In the genomic region with DNA sequence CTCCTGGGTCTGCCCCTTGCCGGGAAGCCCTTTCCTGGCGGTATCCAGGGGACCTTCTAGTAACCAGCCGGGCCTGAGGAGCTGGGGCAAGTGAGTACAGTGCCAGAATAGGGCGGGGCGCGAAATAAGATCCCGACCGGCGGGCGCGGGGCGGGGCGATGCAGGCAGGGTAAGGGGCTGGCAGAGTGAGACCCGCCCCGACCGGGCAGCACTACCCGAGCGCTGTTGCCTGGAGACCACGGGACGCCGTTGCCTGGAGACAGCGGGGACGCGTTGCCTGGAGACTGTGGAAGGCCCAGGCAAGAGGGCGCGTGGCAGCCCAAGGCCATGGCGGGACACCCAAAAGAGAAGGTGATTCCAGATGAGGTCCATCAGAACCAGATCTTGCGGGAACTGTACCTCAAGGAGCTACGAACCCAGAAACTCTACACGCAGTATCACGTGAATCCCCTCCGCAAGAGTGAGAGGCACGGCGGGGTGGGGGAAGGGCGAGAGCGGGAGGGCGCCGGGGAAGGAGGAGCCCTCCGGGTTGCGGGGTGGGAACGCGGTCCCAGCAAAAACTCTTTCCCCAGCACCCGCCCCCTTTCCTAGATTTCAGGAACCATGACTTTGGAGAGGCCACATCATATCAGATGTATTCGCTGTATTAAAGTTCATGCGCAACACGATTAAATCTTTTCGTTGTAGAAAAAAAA, we compare ENCODE assay signal across 7 cellular contexts. TPM values are rescaled to one million over a fixed set of nuclear protein-coding genes. Genes with fewer than 3 reads are reported as not detected.
DNase-seq lines count a peak whose midpoint lies in the region; ATAC-seq, FAIRE-seq and TF ChIP-seq lines count a peak whose summit lies in the region.

No MANE protein-coding gene starts in this region.

- FAIRE-seq in H54 (lab: Jason Lieb, UNC), result no peak

- no peaks in the 10 kb centered on the region for H3K9me3 ChIP-seq in thoracic aorta

- peaks cover 54% of the 10 kb centered on the region for H3K27me3 Mint-ChIP-seq in activated T-helper 2 cell treated with anti-CD3 and anti-CD28 coated beads, Interferon-gamma antibody, Interleukin-2, Interleukin-4, amounts not matched to agents 10 μg/mL and 5 μg/mL and 100 μg/mL, durations not matched to agents 14 hours and 24 hours and 36 hours (ENCODE audit: low read depth)
- peaks cover 57 to 79% of the 10 kb centered on the region in 2 donors for H3K27me3 Mint-ChIP-seq in natural killer cell treated with Interleukin-12 subunit alpha and Interleukin-12 subunit beta and Interleukin-15 and Interleukin-18, amount 100 ng/mL, for 72 hours

- TF ChIP-seq POLR2A in H54 (IDR thresholded peaks at IDR 0.05; ENCODE audit: low read depth, low read length), result no peak

- intact Hi-C loops in activated T-helper 2 cell treated with anti-CD3 and anti-CD28 coated beads, Interferon-gamma antibody, Interleukin-2, Interleukin-4, amounts not matched to agents 10 μg/mL and 5 μg/mL and 100 μg/mL, durations not matched to agents 14 hours and 24 hours and 36 hours (cut with micrococcal nuclease), result no loop called here

- H3K4me3 ChIP-seq in foreskin fibroblast (ENCODE audit: low read depth in 1 of 2, low read length in 2 of 2) (peak overlapping the region; percentile 51 to 72), thoracic aorta (peak overlapping the region; percentile 67)

- no peaks in the 10 kb centered on the region for H3K9me3 Mint-ChIP-seq in activated T-helper 2 cell treated with anti-CD3 and anti-CD28 coated beads, Interferon-gamma antibody, Interleukin-2, Interleukin-4, amounts not matched to agents 10 μg/mL and 5 μg/mL and 100 μg/mL, durations not matched to agents 14 hours and 24 hours and 36 hours
- no peaks in the 10 kb centered on the region for H3K9me3 Mint-ChIP-seq in natural killer cell treated with Interleukin-12 subunit alpha and Interleukin-12 subunit beta and Interleukin-15 and Interleukin-18, amount 100 ng/mL, for 72 hours

- H3K36me3 Mint-ChIP-seq in activated T-helper 2 cell treated with anti-CD3 and anti-CD28 coated beads, Interferon-gamma antibody, Interleukin-2, Interleukin-4, amounts not matched to agents 10 μg/mL and 5 μg/mL and 100 μg/mL, durations not matched to agents 14 hours and 24 hours and 36 hours (ENCODE audit: low read depth), result no peaks in the 10 kb centered on the region
- H3K36me3 Mint-ChIP-seq in natural killer cell treated with Interleukin-12 subunit alpha and Interleukin-12 subunit beta and Interleukin-15 and Interleukin-18, amount 100 ng/mL, for 72 hours, result no peaks in the 10 kb centered on the region

- ATAC-seq in natural killer cell treated with Interleukin-12 subunit alpha and Interleukin-12 subunit beta and Interleukin-15 and Interleukin-18, amount 100 ng/mL, for 72 hours, result peak; percentile 59 to 73
- ATAC-seq in thoracic aorta (ENCODE audit: insufficient number of reproducible peaks, low FRiP score, low read depth) (no peak), GM21825 (IDR thresholded peaks at IDR 0.05; ENCODE audit: unreplicated experiment) (no peak)

- H3K36me3 ChIP-seq in thoracic aorta, result no peaks in the 10 kb centered on the region

- DNase-seq in H54 (ENCODE audit: insufficient read length, low spot score) (peak; percentile 53), NCI-H460 (ENCODE audit: extremely low read depth, low read depth) (peak; percentile 57), foreskin fibroblast (peak; percentile 51 to 82), thoracic aorta (ENCODE audit: low spot score) (peak; percentile 4)
- peak; percentile 23 for DNase-seq in activated T-helper 2 cell treated with anti-CD3 and anti-CD28 coated beads, Interferon-gamma antibody, Interleukin-2, Interleukin-4, amounts not matched to agents 10 μg/mL and 5 μg/mL and 100 μg/mL, durations not matched to agents 14 hours and 24 hours and 36 hours (ENCODE audit: low spot score)
- DNase-seq in natural killer cell treated with Interleukin-12 subunit alpha and Interleukin-12 subunit beta and Interleukin-15 and Interleukin-18, amount 100 ng/mL, for 72 hours (ENCODE audit: low spot score), result no peak

- no peaks in the 10 kb centered on the region for H3K27me3 ChIP-seq in thoracic aorta (replicated peaks; ENCODE audit: insufficient read depth)

- TF ChIP-seq CTCF in foreskin fibroblast (IDR thresholded peaks at IDR 0.05; ENCODE audit: low read depth, low read length), result no peak
- TF ChIP-seq CTCF in thoracic aorta (IDR thresholded peaks at IDR 0.05), result no peak

- H3K4me1 ChIP-seq in thoracic aorta (ENCODE audit: control insufficient read depth in 1 of 2, low read depth in 2 of 2), result peaks cover 2 to 10% of the 10 kb centered on the region in 2 donors

- H3K27ac ChIP-seq in thoracic aorta, result no peak overlapping the region

- no peak overlapping the region for H3K27ac Mint-ChIP-seq in activated T-helper 2 cell treated with anti-CD3 and anti-CD28 coated beads, Interferon-gamma antibody, Interleukin-2, Interleukin-4, amounts not matched to agents 10 μg/mL and 5 μg/mL and 100 μg/mL, durations not matched to agents 14 hours and 24 hours and 36 hours
- H3K27ac Mint-ChIP-seq in natural killer cell treated with Interleukin-12 subunit alpha and Interleukin-12 subunit beta and Interleukin-15 and Interleukin-18, amount 100 ng/mL, for 72 hours, result no peak overlapping the region

- H3K4me3 Mint-ChIP-seq in activated T-helper 2 cell treated with anti-CD3 and anti-CD28 coated beads, Interferon-gamma antibody, Interleukin-2, Interleukin-4, amounts not matched to agents 10 μg/mL and 5 μg/mL and 100 μg/mL, durations not matched to agents 14 hours and 24 hours and 36 hours (ENCODE audit: low read depth), result no peak overlapping the region
- H3K4me3 Mint-ChIP-seq in natural killer cell treated with Interleukin-12 subunit alpha and Interleukin-12 subunit beta and Interleukin-15 and Interleukin-18, amount 100 ng/mL, for 72 hours, result no peak overlapping the region

- no peaks in the 10 kb centered on the region for H3K4me1 Mint-ChIP-seq in activated T-helper 2 cell treated with anti-CD3 and anti-CD28 coated beads, Interferon-gamma antibody, Interleukin-2, Interleukin-4, amounts not matched to agents 10 μg/mL and 5 μg/mL and 100 μg/mL, durations not matched to agents 14 hours and 24 hours and 36 hours (ENCODE audit: low read depth)
- H3K4me1 Mint-ChIP-seq in natural killer cell treated with Interleukin-12 subunit alpha and Interleukin-12 subunit beta and Interleukin-15 and Interleukin-18, amount 100 ng/mL, for 72 hours (ENCODE audit: low read depth in 2 of 2), result peaks cover 0 to 7% of the 10 kb centered on the region in 2 donors

RNA-seq across cellular contexts. Expression of a gene that starts 24.3 kb away (rescaled TPM):
- total RNA-seq in NCI-H460 (2014; rRNA removed; shearing (Covaris generic)), result 152 and 154 TPM in 2 replicates
- 225 and 257 TPM in 2 replicates for polyA plus RNA-seq in NCI-H460 (2014; cell fraction: nucleus; rRNA removed)
- 102 and 104 TPM in 2 replicates for total RNA-seq in activated T-helper 2 cell treated with anti-CD3 and anti-CD28 coated beads, Interferon-gamma antibody, Interleukin-2, Interleukin-4, amounts not matched to agents 10 μg/mL and 5 μg/mL and 100 μg/mL, durations not matched to agents 14 hours and 24 hours and 36 hours
- total RNA-seq in natural killer cell treated with Interleukin-12 subunit alpha and Interleukin-12 subunit beta and Interleukin-15 and Interleukin-18, amount 100 ng/mL, for 72 hours, result 100 to 1,000 TPM in 1 of 2 donors, 10 to 100 TPM in 1; 76.4 to 152 TPM
- 10 to 100 TPM; 27.1 to 55.9 TPM for total RNA-seq in thoracic aorta

RNA-seq across cellular contexts. Expression of a gene that starts 24.4 kb away (rescaled TPM):
- total RNA-seq in NCI-H460 (2014; rRNA removed; shearing (Covaris generic)), result 0.46 and 0.69 TPM in 2 replicates
- 0.15 TPM in 1 of 2 replicates, not detected in the other for polyA plus RNA-seq in NCI-H460 (2014; cell fraction: nucleus; rRNA removed)
- 0.11 and 0.16 TPM in 2 replicates for total RNA-seq in activated T-helper 2 cell treated with anti-CD3 and anti-CD28 coated beads, Interferon-gamma antibody, Interleukin-2, Interleukin-4, amounts not matched to agents 10 μg/mL and 5 μg/mL and 100 μg/mL, durations not matched to agents 14 hours and 24 hours and 36 hours
- total RNA-seq in natural killer cell treated with Interleukin-12 subunit alpha and Interleukin-12 subunit beta and Interleukin-15 and Interleukin-18, amount 100 ng/mL, for 72 hours, result under 1 TPM in 1 of 2 donors, not detected in 1; 0.25 TPM
- under 1 TPM; 0.27 to 0.42 TPM for total RNA-seq in thoracic aorta

Comparison
In these comparisons a context has a peak if more than half of its experiments do, and no peak if none do; other contexts are left out.
1. ATAC-seq: peak in natural killer cell treated with Interleukin-12 subunit alpha and Interleukin-12 subunit beta and Interleukin-15 and Interleukin-18, amount 100 ng/mL, for 72 hours (2 of 2); none in thoracic aorta (single experiment) and GM21825 (single experiment).